ENCODE assay signal across 8 cellular contexts in genomic region chr10:69325637-69326523, GRCh38. TPM values are rescaled to one million over a fixed set of nuclear protein-coding genes. Genes with fewer than 3 reads are reported as not detected.
DNase-seq lines count a peak whose midpoint lies in the region; ATAC-seq and TF ChIP-seq lines count a peak whose summit lies in the region.
"Not testable (repeated sequence)": the region's sequence is repeated elsewhere in the genome, so short reads cannot be mapped to it uniquely, and the experiment has no call there.

No MANE protein-coding gene starts in this region.

- H3K4me1 ChIP-seq in CD8-positive, alpha-beta T cell (ENCODE audit: insufficient read depth, low read length), result peaks cover 34% of the 10 kb centered on the region
- peaks cover 59% of the 10 kb centered on the region for H3K4me1 ChIP-seq in mesodermal cell (ENCODE audit: control insufficient read depth, insufficient read depth, low read length, poor library complexity, severe bottlenecking)

- peak overlapping the region; percentile 4 for H3K27ac Mint-ChIP-seq in CD8-positive, alpha-beta T cell
- peak overlapping the region; percentile 86 for H3K27ac Mint-ChIP-seq in activated T-cell treated with anti-CD3 and anti-CD28 coated beads, Interleukin-2, amount 50 U/mL, for 24 hours
- H3K27ac Mint-ChIP-seq in stimulated activated memory B cell treated with anti-CD40 and anti-IgM and Interleukin-4, amounts not matched to agents 10 μg/mL and 1 μg/mL and 100 μg/mL, for 72 hours, result peak overlapping the region; percentile 25

- H3K9me3 ChIP-seq in CD8-positive, alpha-beta T cell (ENCODE audit: low read length); mesodermal cell (ENCODE audit: control insufficient read depth, low read length): not testable (repeated sequence)

- TF ChIP-seq CTCF in CD8-positive, alpha-beta T cell (IDR thresholded peaks at IDR 0.05); cardiac fibroblast (IDR thresholded peaks at IDR 0.05; ENCODE audit: low read depth, low read length): not testable (repeated sequence)

- H3K27ac ChIP-seq in CD8-positive, alpha-beta T cell (ENCODE audit: low read depth, low read length), result not testable (repeated sequence)
- peak overlapping the region; percentile 79 for H3K27ac ChIP-seq in mesodermal cell (ENCODE audit: low read depth, low read length, severe bottlenecking)

- H3K4me3 ChIP-seq in CD8-positive, alpha-beta T cell (ENCODE audit: low read depth, low read length); cardiac fibroblast (replicated peaks in 1 of 2; ENCODE audit: low read depth in 2 of 2, low read length in 2 of 2); mesodermal cell (ENCODE audit: extremely low read depth, insufficient read depth, low read length, poor library complexity, severe bottlenecking): not testable (repeated sequence)

- intact Hi-C loops in CD8-positive, alpha-beta T cell (cut with DNase I, micrococcal nuclease), result not testable (repeated sequence)

- CTCF ChIA-PET in CD8-positive, alpha-beta T cell (lab: Charles Lee), result interaction anchor here (0.6 kb wide), 1 partner anchor 655 kb away, joined by 3 read pairs; no protein-coding TSS in a partner anchor

- not testable (repeated sequence) for DNase-seq in CD8-positive, alpha-beta T cell; activated T-cell treated with anti-CD3 and anti-CD28 coated beads, Interleukin-2, amount 50 U/mL, for 24 hours
- DNase-seq in HT1080 (ENCODE audit: low read depth) (peak; percentile 71), NCI-H69 (lab: John Stamatoyannopoulos, UW) (peak; percentile 85), cardiac fibroblast (ENCODE audit: low read depth in 2 of 2) (peak; percentile 52 to 62), glomerular visceral epithelial cell (ENCODE audit: extremely low spot score) (peak; percentile 53)

- H3K36me3 Mint-ChIP-seq in CD8-positive, alpha-beta T cell, result not testable (repeated sequence)
- peaks cover 59% of the 10 kb centered on the region for H3K36me3 Mint-ChIP-seq in activated T-cell treated with anti-CD3 and anti-CD28 coated beads, Interleukin-2, amount 50 U/mL, for 24 hours (ENCODE audit: low read depth)
- H3K36me3 Mint-ChIP-seq in stimulated activated memory B cell treated with anti-CD40 and anti-IgM and Interleukin-4, amounts not matched to agents 10 μg/mL and 1 μg/mL and 100 μg/mL, for 72 hours, result peaks cover 12% of the 10 kb centered on the region

- peaks cover 71% of the 10 kb centered on the region for H3K4me1 Mint-ChIP-seq in CD8-positive, alpha-beta T cell (ENCODE audit: low read depth)
- peaks cover 80% of the 10 kb centered on the region for H3K4me1 Mint-ChIP-seq in activated T-cell treated with anti-CD3 and anti-CD28 coated beads, Interleukin-2, amount 50 U/mL, for 24 hours (ENCODE audit: low read depth)
- peaks cover 61% of the 10 kb centered on the region for H3K4me1 Mint-ChIP-seq in stimulated activated memory B cell treated with anti-CD40 and anti-IgM and Interleukin-4, amounts not matched to agents 10 μg/mL and 1 μg/mL and 100 μg/mL, for 72 hours

- H3K27me3 Mint-ChIP-seq in CD8-positive, alpha-beta T cell (ENCODE audit: low read depth); activated T-cell treated with anti-CD3 and anti-CD28 coated beads, Interleukin-2, amount 50 U/mL, for 24 hours; stimulated activated memory B cell treated with anti-CD40 and anti-IgM and Interleukin-4, amounts not matched to agents 10 μg/mL and 1 μg/mL and 100 μg/mL, for 72 hours: not testable (repeated sequence)

- not testable (repeated sequence) for H3K27me3 ChIP-seq in CD8-positive, alpha-beta T cell (ENCODE audit: insufficient read depth, low read length)

- not testable (repeated sequence) for H3K9me3 Mint-ChIP-seq in CD8-positive, alpha-beta T cell; activated T-cell treated with anti-CD3 and anti-CD28 coated beads, Interleukin-2, amount 50 U/mL, for 24 hours; stimulated activated memory B cell treated with anti-CD40 and anti-IgM and Interleukin-4, amounts not matched to agents 10 μg/mL and 1 μg/mL and 100 μg/mL, for 72 hours

- H3K36me3 ChIP-seq in CD8-positive, alpha-beta T cell (ENCODE audit: insufficient read depth, low read length), result not testable (repeated sequence)
- peaks cover 14% of the 10 kb centered on the region for H3K36me3 ChIP-seq in mesodermal cell (ENCODE audit: control insufficient read depth, insufficient read depth, low read length)

- not testable (repeated sequence) for H3K4me3 Mint-ChIP-seq in CD8-positive, alpha-beta T cell; activated T-cell treated with anti-CD3 and anti-CD28 coated beads, Interleukin-2, amount 50 U/mL, for 24 hours; stimulated activated memory B cell treated with anti-CD40 and anti-IgM and Interleukin-4, amounts not matched to agents 10 μg/mL and 1 μg/mL and 100 μg/mL, for 72 hours

- 41 to 43% methylated on average over 19 of the region's 24 CpGs for WGBS in mesodermal cell (ENCODE audit: insufficient coverage in 2 of 2), 2 experiments

- POLR2A ChIA-PET in CD8-positive, alpha-beta T cell (lab: Charles Lee), result interaction anchor here (0.7 kb wide), 1 partner anchor 8 kb away, joined by 3 read pairs; no protein-coding TSS in a partner anchor

- not testable (repeated sequence) for ATAC-seq in CD8-positive, alpha-beta T cell; stimulated activated memory B cell treated with anti-CD40 and anti-IgM and Interleukin-4, amounts not matched to agents 10 μg/mL and 1 μg/mL and 100 μg/mL, for 72 hours

RNA-seq across cellular contexts. Expression of gene HK1, which starts 47.6 kb away (rescaled TPM):
- total RNA-seq in CD8-positive, alpha-beta T cell, result 10 to 100 TPM; 37.0 to 40.0 TPM
- total RNA-seq in HT1080 (2014; rRNA removed; shearing (Covaris generic)), result 132 and 150 TPM in 2 replicates
- polyA plus RNA-seq in HT1080 (2015; cell fraction: cytosol; rRNA removed), result 98.1 and 109 TPM in 2 replicates
- polyA plus RNA-seq in HT1080 (2015; cell fraction: nucleus; rRNA removed), result 158 and 163 TPM in 2 replicates
- 124 TPM for polyA plus RNA-seq in mesodermal cell (2013, experiment 1 of 2)
- polyA plus RNA-seq in mesodermal cell (2013, experiment 2 of 2), result 105 TPM

Comparison
In these comparisons a context has a peak if more than half of its experiments do, and no peak if none do; other contexts are left out.
1. H3K27ac Mint-ChIP-seq: peak in every context shown above with its lines; median percentile 86 in activated T-cell treated with anti-CD3 and anti-CD28 coated beads, Interleukin-2, amount 50 U/mL, for 24 hours; 25 in stimulated activated memory B cell treated with anti-CD40 and anti-IgM and Interleukin-4, amounts not matched to agents 10 μg/mL and 1 μg/mL and 100 μg/mL, for 72 hours; 4 in CD8-positive, alpha-beta T cell.